In the genomic region with DNA sequence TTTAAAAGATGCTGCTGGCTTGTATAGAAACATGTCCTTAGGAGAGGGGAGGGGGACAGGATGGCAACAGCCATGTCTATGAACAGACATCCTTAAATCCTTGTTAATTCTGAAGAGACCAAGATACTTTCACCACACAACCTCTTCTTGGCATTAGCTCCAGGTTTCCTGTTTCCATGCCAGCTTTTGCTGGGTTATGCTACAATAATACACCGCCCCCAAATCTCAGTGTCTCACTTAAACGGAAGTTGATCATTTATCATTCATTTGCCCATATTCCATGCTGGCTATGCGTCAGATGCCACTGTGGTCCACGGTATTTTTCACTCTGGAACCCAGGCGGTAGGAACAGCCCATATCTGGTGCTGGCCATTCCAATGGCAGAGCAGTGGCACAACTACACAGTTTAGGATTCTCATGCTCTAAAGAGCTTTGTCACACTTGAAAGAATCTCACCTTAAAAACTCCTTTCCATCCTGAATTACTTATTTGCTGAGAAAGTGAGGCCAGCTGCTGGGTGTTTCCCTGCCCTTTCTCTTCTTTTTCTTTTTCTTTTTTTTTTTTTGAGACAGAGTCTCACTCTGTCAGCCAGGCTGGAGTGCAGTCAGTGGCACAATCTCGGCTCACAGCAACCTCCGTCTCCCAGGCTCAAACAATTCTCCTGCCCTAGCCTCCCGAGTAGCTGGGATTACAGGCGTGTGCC, we compare ENCODE assay signal across 1 cellular context.
TF ChIP-seq lines count a peak whose summit lies in the region.

No MANE protein-coding gene starts in this region.

TF ChIP-seq in SK-N-SH treated with all-trans-retinoic acid at 6 μM for 48 hours, 23 proteins besides CTCF, POLR2A, EP300 and RAD21 (continued from another document):
- TF ChIP-seq CREB5 (CRISPR knock-in tag; IDR thresholded peaks at IDR 0.05; ENCODE audit: low read depth) (no peak), PPARA (CRISPR knock-in tag; IDR thresholded peaks at IDR 0.05; ENCODE audit: borderline replicate concordance) (no peak), GLIS3 (CRISPR knock-in tag; IDR thresholded peaks at IDR 0.05) (no peak), CSDC2 (CRISPR knock-in tag; IDR thresholded peaks at IDR 0.05) (no peak), PATZ1 (CRISPR knock-in tag; IDR thresholded peaks at IDR 0.05; ENCODE audit: borderline replicate concordance) (no peak), TOX (CRISPR knock-in tag; IDR thresholded peaks at IDR 0.05; ENCODE audit: borderline replicate concordance) (no peak), RARB (CRISPR knock-in tag; IDR thresholded peaks at IDR 0.05) (no peak)
- TF ChIP-seq, protein P1, sequence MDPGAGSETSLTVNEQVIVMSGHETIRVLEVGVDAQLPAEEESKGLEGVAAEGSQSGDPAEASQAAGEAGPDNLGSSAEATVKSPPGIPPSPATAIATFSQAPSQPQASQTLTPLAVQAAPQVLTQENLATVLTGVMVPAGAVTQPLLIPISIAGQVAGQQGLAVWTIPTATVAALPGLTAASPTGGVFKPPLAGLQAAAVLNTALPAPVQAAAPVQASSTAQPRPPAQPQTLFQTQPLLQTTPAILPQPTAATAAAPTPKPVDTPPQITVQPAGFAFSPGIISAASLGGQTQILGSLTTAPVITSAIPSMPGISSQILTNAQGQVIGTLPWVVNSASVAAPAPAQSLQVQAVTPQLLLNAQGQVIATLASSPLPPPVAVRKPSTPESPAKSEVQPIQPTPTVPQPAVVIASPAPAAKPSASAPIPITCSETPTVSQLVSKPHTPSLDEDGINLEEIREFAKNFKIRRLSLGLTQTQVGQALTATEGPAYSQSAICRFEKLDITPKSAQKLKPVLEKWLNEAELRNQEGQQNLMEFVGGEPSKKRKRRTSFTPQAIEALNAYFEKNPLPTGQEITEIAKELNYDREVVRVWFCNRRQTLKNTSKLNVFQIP (CRISPR knock-in tag; IDR thresholded peaks at IDR 0.05; ENCODE audit: borderline replicate concordance, low read depth): no peak
- TF ChIP-seq, protein P2, sequence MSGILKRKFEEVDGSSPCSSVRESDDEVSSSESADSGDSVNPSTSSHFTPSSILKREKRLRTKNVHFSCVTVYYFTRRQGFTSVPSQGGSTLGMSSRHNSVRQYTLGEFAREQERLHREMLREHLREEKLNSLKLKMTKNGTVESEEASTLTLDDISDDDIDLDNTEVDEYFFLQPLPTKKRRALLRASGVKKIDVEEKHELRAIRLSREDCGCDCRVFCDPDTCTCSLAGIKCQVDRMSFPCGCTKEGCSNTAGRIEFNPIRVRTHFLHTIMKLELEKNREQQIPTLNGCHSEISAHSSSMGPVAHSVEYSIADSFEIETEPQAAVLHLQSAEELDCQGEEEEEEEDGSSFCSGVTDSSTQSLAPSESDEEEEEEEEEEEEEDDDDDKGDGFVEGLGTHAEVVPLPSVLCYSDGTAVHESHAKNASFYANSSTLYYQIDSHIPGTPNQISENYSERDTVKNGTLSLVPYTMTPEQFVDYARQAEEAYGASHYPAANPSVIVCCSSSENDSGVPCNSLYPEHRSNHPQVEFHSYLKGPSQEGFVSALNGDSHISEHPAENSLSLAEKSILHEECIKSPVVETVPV (CRISPR knock-in tag; IDR thresholded peaks at IDR 0.05): no peak
